In genomic region chr12:50984899-50985298, GRCh38 we compare ENCODE assay signal across 11 cellular contexts. TPM values are rescaled to one million over a fixed set of nuclear protein-coding genes. Genes with fewer than 3 reads are reported as not detected.
A peak's percentile ranks its signal among the peaks of the same experiment; 100 is the strongest.
DNase-seq lines count a peak whose midpoint lies in the region; ATAC-seq and TF ChIP-seq lines count a peak whose summit lies in the region.
"Had no signal": no experiment of that assay in that cellular context is flagged by ENCODE, and none has a peak within 500 bp of the region (broad histone marks: within the 10 kb centered on the region; RNA-seq: fewer than 3 reads in every experiment).

No MANE protein-coding gene starts in this region.

- intact Hi-C loops in dorsolateral prefrontal cortex (cut with DNase I), result loop anchor here (1.0 to 10.0 kb wide), 4 partner anchors 50 to 220 kb away; partner anchors contain the start of gene ATF1 (in 1 of the 2)
- intact Hi-C loops in tibial artery (cut with DNase I; ENCODE audit: low total_unique reads), result loop anchor here (5.0 kb wide), 1 partner anchor 58 kb away; a partner anchor contains a TSS

- peaks cover 25% of the 10 kb centered on the region for H3K36me3 ChIP-seq in mesodermal cell (ENCODE audit: control insufficient read depth, insufficient read depth, low read length)
- H3K36me3 ChIP-seq in tibial artery, result peaks cover 7 to 26% (median 18%) of the 10 kb centered on the region in 3 donors

- no peak overlapping the region for H3K4me3 ChIP-seq in dorsolateral prefrontal cortex
- no peak overlapping the region for H3K4me3 ChIP-seq in mesodermal cell (ENCODE audit: extremely low read depth, insufficient read depth, low read length, poor library complexity, severe bottlenecking)
- H3K4me3 ChIP-seq in tibial artery, result no peak overlapping the region

- no peaks in the 10 kb centered on the region for H3K27me3 Mint-ChIP-seq in activated T-cell treated with anti-CD3 and anti-CD28 coated beads, Interleukin-2, amount 50 U/mL, for 24 hours

- peaks cover 49% of the 10 kb centered on the region for H3K4me1 Mint-ChIP-seq in activated T-cell treated with anti-CD3 and anti-CD28 coated beads, Interleukin-2, amount 50 U/mL, for 24 hours (ENCODE audit: low read depth)

- H3K36me3 Mint-ChIP-seq in activated T-cell treated with anti-CD3 and anti-CD28 coated beads, Interleukin-2, amount 50 U/mL, for 24 hours (ENCODE audit: low read depth), result peaks cover 62% of the 10 kb centered on the region

- H3K4me3 Mint-ChIP-seq in activated T-cell treated with anti-CD3 and anti-CD28 coated beads, Interleukin-2, amount 50 U/mL, for 24 hours, result no peak overlapping the region

- H3K9me3 Mint-ChIP-seq in activated T-cell treated with anti-CD3 and anti-CD28 coated beads, Interleukin-2, amount 50 U/mL, for 24 hours, result no peaks in the 10 kb centered on the region

- H3K27me3 ChIP-seq in dorsolateral prefrontal cortex (no peaks in the 10 kb centered on the region), tibial artery (no peaks in the 10 kb centered on the region)

- TF ChIP-seq CTCF in dorsolateral prefrontal cortex (IDR thresholded peaks at IDR 0.05 in 54 of 56, conservative IDR thresholded peaks at IDR 0.05 in 2 of 56; ENCODE audit: low read depth in 1 of 56, partially characterized antibody in 56 of 56) (no peak), tibial artery (IDR thresholded peaks at IDR 0.05) (no peak)

- H3K4me1 ChIP-seq in mesodermal cell (ENCODE audit: control insufficient read depth, insufficient read depth, low read length, poor library complexity, severe bottlenecking) (peaks cover 8% of the 10 kb centered on the region), tibial artery (peaks cover 0 to 45% (median 26%) of the 10 kb centered on the region in 4 donors)

- ATAC-seq in GM21717 (IDR thresholded peaks at IDR 0.05; ENCODE audit: unreplicated experiment) (no peak), GM19324 (IDR thresholded peaks at IDR 0.05; ENCODE audit: low FRiP score, unreplicated experiment) (no peak)

- H3K27ac Mint-ChIP-seq in activated T-cell treated with anti-CD3 and anti-CD28 coated beads, Interleukin-2, amount 50 U/mL, for 24 hours, result peak overlapping the region; percentile 79

- no peak for DNase-seq in activated T-cell treated with anti-CD3 and anti-CD28 coated beads, Interleukin-2, amount 50 U/mL, for 24 hours
- DNase-seq in activated T-cell treated with anti-CD3 and anti-CD28 coated beads for 4 hours, result no peak
- no peak for DNase-seq in dorsolateral prefrontal cortex
- no peak for DNase-seq in tibial artery
- DNase-seq in cerebellar cortex (ENCODE audit: low spot score), result no peak
- DNase-seq: activated effector memory CD4-positive, alpha-beta T cell treated with Interleukin-2 at 50 U/mL for 16 hours had no signal

- H3K9me3 ChIP-seq in mesodermal cell (ENCODE audit: control insufficient read depth, low read length) (no peaks in the 10 kb centered on the region), tibial artery (no peaks in the 10 kb centered on the region)

- H3K27ac ChIP-seq in dorsolateral prefrontal cortex (peak overlapping the region in 58 of 59 donors; percentile 18 to 92 (median 72)), mesodermal cell (ENCODE audit: low read depth, low read length, severe bottlenecking) (peak overlapping the region; percentile 78), tibial artery (peak overlapping the region; percentile 73 to 77)

- WGBS in mesodermal cell (ENCODE audit: insufficient coverage in 2 of 2), 2 experiments, result no CpG with 5 or more reads among the region's 1 CpG

RNA-seq across cellular contexts. Expression of gene HIGD1C, which starts 32.6 kb away (rescaled TPM):
- total RNA-seq in dorsolateral prefrontal cortex, result 1 to 10 TPM in 1 of 120 experiments, not detected in 119; 2.2 TPM
- polyA plus RNA-seq in mesodermal cell (2013, experiment 1 of 2), result not detected
- not detected for polyA plus RNA-seq in mesodermal cell (2013, experiment 2 of 2)
- total RNA-seq: mesenteric fat pad, urinary bladder had no signal
- polyA plus RNA-seq: urinary bladder had no signal

RNA-seq across cellular contexts. Expression of gene SLC11A2, which starts 41.3 kb away (rescaled TPM):
- total RNA-seq in dorsolateral prefrontal cortex, result 100 to 1,000 TPM in 69 of 120 experiments, 10 to 100 TPM in 51; 65.0 to 180 (median 103) TPM
- 43.2 TPM for polyA plus RNA-seq in mesodermal cell (2013, experiment 1 of 2)
- 44.0 TPM for polyA plus RNA-seq in mesodermal cell (2013, experiment 2 of 2)
